7 cellular contexts compared by ENCODE assay signal in the genomic region with DNA sequence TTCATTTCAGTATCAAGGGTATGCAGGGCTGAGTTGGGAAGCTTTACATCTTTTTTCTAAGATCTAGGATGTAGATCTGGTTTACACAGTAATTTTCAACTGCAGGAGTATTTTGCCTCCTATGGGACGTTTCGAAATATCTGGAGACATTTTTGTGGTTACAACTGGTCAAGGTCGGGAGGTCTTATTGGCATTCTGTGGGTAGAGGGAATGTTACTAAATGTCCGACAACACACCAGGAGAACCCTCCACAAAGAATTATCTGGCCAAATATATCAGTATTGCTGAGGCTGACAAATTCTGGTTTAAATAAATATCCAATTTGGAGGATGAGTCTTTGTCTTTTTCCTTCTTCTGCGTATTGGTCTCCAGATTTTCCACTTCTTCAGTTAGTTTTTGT. TPM values are rescaled to one million over a fixed set of nuclear protein-coding genes. Genes with fewer than 3 reads are reported as not detected.
"Had no signal": no experiment of that assay in that cellular context is flagged by ENCODE, and none has a peak within 500 bp of the region (broad histone marks: within the 10 kb centered on the region; RNA-seq: fewer than 3 reads in every experiment).

No MANE protein-coding gene starts in this region.

RNA-seq across cellular contexts. Expression of a gene that starts 1.9 kb away (rescaled TPM):
- total RNA-seq: activated CD4-positive, alpha-beta T cell treated with anti-CD3 and anti-CD28 coated beads, Interleukin-2, amount 10 ng/mL, durations not matched to agents 24 days and 14 days; frontal cortex; heart left ventricle; osteoblast; upper lobe of right lung had no signal
- polyA plus RNA-seq: neural cell, psoas muscle had no signal

RNA-seq across cellular contexts. Expression of a gene that starts 54.0 kb away (rescaled TPM):
- total RNA-seq: activated CD4-positive, alpha-beta T cell treated with anti-CD3 and anti-CD28 coated beads, Interleukin-2, amount 10 ng/mL, durations not matched to agents 24 days and 14 days; frontal cortex; osteoblast had no signal
- polyA plus RNA-seq: neural cell, psoas muscle had no signal
